Comparison of ENCODE assay signal across 29 cellular contexts in the genomic region with DNA sequence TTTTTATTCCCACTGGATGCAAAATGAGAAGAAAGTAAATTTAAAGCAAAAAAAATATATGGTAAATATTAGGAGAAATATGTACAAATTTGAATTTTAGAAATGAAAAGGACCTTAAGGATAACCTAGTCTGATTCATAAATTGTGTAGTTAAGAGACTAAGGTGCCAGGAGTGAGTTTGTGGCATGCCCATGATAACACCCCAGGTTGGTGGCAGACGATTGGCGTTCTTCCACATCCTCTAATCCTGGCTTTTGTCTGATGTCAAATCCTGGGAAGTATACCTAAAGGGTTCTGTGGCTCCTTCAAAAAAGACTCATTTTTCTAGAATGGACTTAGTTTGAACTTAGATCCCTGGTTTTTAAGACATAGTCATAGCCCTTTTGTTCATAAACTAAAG.
"Had no signal": no experiment of that assay in that cellular context is flagged by ENCODE, and none has a peak within 500 bp of the region (broad histone marks: within the 10 kb centered on the region; RNA-seq: fewer than 3 reads in every experiment).

No MANE protein-coding gene starts in this region.

- H3K4me1 ChIP-seq: ascending aorta had no signal

- H3K27ac ChIP-seq: ascending aorta, cardiac muscle cell, VCaP had no signal

- H3K36me3 ChIP-seq: ascending aorta, cardiac muscle cell had no signal

- DNase-seq: activated B cell treated with CpG ODN at 0.5 μM for 24 hours; activated CD4-positive, alpha-beta memory T cell treated with anti-CD3 and anti-CD28 coated beads, Interleukin-2, amount 10 ng/mL, durations not matched to agents 7 days and 5 days; activated CD4-positive, alpha-beta T cell treated with anti-CD3 and anti-CD28 coated beads for 4 hours; activated CD4-positive, alpha-beta T cell treated with anti-CD3 and anti-CD28 coated beads, Interleukin-2, amount 10 ng/mL, durations not matched to agents 24 days and 14 days; activated CD4-positive, alpha-beta T cell treated with anti-CD3 and anti-CD28 coated beads, Interleukin-2, amount 50 U/mL, for 1 hour; activated CD4-positive, alpha-beta T cell treated with anti-CD3 and anti-CD28 coated beads, Interleukin-2, amount 50 U/mL, for 4 hours; activated CD4-positive, CD25-positive, alpha-beta regulatory T cell treated with anti-CD3 and anti-CD28 coated beads, Interleukin-2, amount 50 U/mL, for 72 hours; activated CD8-positive, alpha-beta memory T cell treated with anti-CD3 and anti-CD28 coated beads for 24 hours; activated CD8-positive, alpha-beta memory T cell treated with anti-CD3 and anti-CD28 coated beads, Interleukin-2, amount 10 ng/mL, durations not matched to agents 7 days and 5 days; activated CD8-positive, alpha-beta memory T cell treated with anti-CD3 and anti-CD28 coated beads, Interleukin-2, amount 50 U/mL, for 48 hours; activated CD8-positive, alpha-beta T cell treated with anti-CD3 and anti-CD28 coated beads, Interleukin-2, amount 10 ng/mL, durations not matched to agents 7 days and 5 days; activated effector memory CD4-positive, alpha-beta T cell treated with Interleukin-2 at 50 U/mL for 16 hours; activated gamma-delta T cell; activated naive CD4-positive, alpha-beta T cell treated with anti-CD3 and anti-CD28 coated beads, Interleukin-2, amount 10 ng/mL, durations not matched to agents 7 days and 5 days; activated naive CD4-positive, alpha-beta T cell treated with Interleukin-2 at 50 U/mL for 16 hours; activated naive CD8-positive, alpha-beta T cell treated with anti-CD3 and anti-CD28 coated beads, Interleukin-2, amount 10 ng/mL, durations not matched to agents 7 days and 5 days; activated naive CD8-positive, alpha-beta T cell treated with anti-CD3 and anti-CD28 coated beads, Interleukin-2, amount 50 U/mL, for 24 hours; activated T-cell treated with anti-CD3 and anti-CD28 coated beads, Interleukin-2, amount 50 U/mL, for 24 hours; activated T-cell treated with anti-CD3 and anti-CD28 coated beads, Interleukin-2, amount 50 U/mL, for 48 hours; amygdala; anterior cingulate cortex; central memory CD4-positive, alpha-beta T cell; SW 1271; T-helper 1 cell; T-helper 2 cell; T-helper 9 cell had no signal

- H3K4me3 ChIP-seq: ascending aorta, cardiac muscle cell had no signal

- ATAC-seq: activated CD8-positive, alpha-beta memory T cell treated with anti-CD3 and anti-CD28 coated beads, Interleukin-2, amount 10 ng/mL, durations not matched to agents 7 days and 5 days; activated CD8-positive, alpha-beta T cell treated with anti-CD3 and anti-CD28 coated beads, Interleukin-2, amount 10 ng/mL, durations not matched to agents 7 days and 5 days; activated naive CD8-positive, alpha-beta T cell treated with anti-CD3 and anti-CD28 coated beads, Interleukin-2, amount 50 U/mL, for 24 hours had no signal

- H3K27me3 ChIP-seq: ascending aorta, cardiac muscle cell had no signal

- H3K9me3 ChIP-seq: ascending aorta had no signal
